Comparison of ENCODE assay signal across 1 cellular context in genomic region chr13:99208845-99209527, GRCh38.
TF ChIP-seq lines count a peak whose summit lies in the region.

No MANE protein-coding gene starts in this region.

TF ChIP-seq in GM23338, 12 proteins besides CTCF, POLR2A, EP300 and RAD21 (continued from another document):
- TF ChIP-seq REST (IDR thresholded peaks at IDR 0.05; ENCODE audit: unreplicated experiment) (no peak), EZH2 (IDR thresholded peaks at IDR 0.05; ENCODE audit: low read depth, unreplicated experiment) (no peak), POLR2AphosphoS5 (IDR thresholded peaks at IDR 0.05; ENCODE audit: low read depth) (no peak), CREB1 (CRISPR knock-in tag; IDR thresholded peaks at IDR 0.05; ENCODE audit: low read depth) (no peak), ZNF331 (CRISPR knock-in tag; IDR thresholded peaks at IDR 0.05; ENCODE audit: low read depth) (no peak), EZH2phosphoT487 (IDR thresholded peaks at IDR 0.05; ENCODE audit: unreplicated experiment) (no peak), ZNF114 (CRISPR knock-in tag; IDR thresholded peaks at IDR 0.05) (no peak), JUNB (IDR thresholded peaks at IDR 0.05; ENCODE audit: unreplicated experiment) (no peak), ZNF462 (CRISPR knock-in tag; IDR thresholded peaks at IDR 0.05) (no peak), ETS1 (IDR thresholded peaks at IDR 0.05) (no peak)
